ENCODE assay signal across 16 cellular contexts in genomic region chrX:9257718-9258117, GRCh38.
"Had no signal": no experiment of that assay in that cellular context is flagged by ENCODE, and none has a peak within 500 bp of the region (broad histone marks: within the 10 kb centered on the region; RNA-seq: fewer than 3 reads in every experiment).

No MANE protein-coding gene starts in this region.

- H3K27ac Mint-ChIP-seq: activated naive CD8-positive, alpha-beta T cell treated with anti-CD3 and anti-CD28 coated beads, Interleukin-2, amount 10 ng/mL, durations not matched to agents 7 days and 5 days; activated T-helper 17 cell treated with anti-CD3 and anti-CD28 coated beads, Interleukin-2, amount 50 U/mL, for 72 hours; naive thymus-derived CD4-positive, alpha-beta T cell; T-cell; WTC11 had no signal

- H3K27ac ChIP-seq: coronary artery, epithelial cell of prostate, gastroesophageal sphincter, left ventricle myocardium inferior, SJCRH30, transverse colon had no signal

- H3K4me3 ChIP-seq: coronary artery, gastroesophageal sphincter, left ventricle myocardium inferior, SJCRH30, transverse colon had no signal

- H3K36me3 ChIP-seq: gastroesophageal sphincter, left ventricle myocardium inferior, SJCRH30, transverse colon had no signal

- H3K36me3 Mint-ChIP-seq: T-cell had no signal

- H3K4me3 Mint-ChIP-seq: activated naive CD8-positive, alpha-beta T cell treated with anti-CD3 and anti-CD28 coated beads, Interleukin-2, amount 10 ng/mL, durations not matched to agents 7 days and 5 days; activated T-helper 17 cell treated with anti-CD3 and anti-CD28 coated beads, Interleukin-2, amount 50 U/mL, for 72 hours; naive thymus-derived CD4-positive, alpha-beta T cell; T-cell; WTC11 had no signal

- H3K27me3 Mint-ChIP-seq: activated naive CD8-positive, alpha-beta T cell treated with anti-CD3 and anti-CD28 coated beads, Interleukin-2, amount 10 ng/mL, durations not matched to agents 7 days and 5 days; activated T-helper 17 cell treated with anti-CD3 and anti-CD28 coated beads, Interleukin-2, amount 50 U/mL, for 72 hours; T-cell had no signal

- DNase-seq: activated naive CD8-positive, alpha-beta T cell treated with anti-CD3 and anti-CD28 coated beads, Interleukin-2, amount 10 ng/mL, durations not matched to agents 7 days and 5 days; amygdala; head of caudate nucleus; hypothalamus; left ventricle myocardium inferior; naive thymus-derived CD4-positive, alpha-beta T cell; SJCRH30; small intestine; T-cell; T1000; transverse colon had no signal

- H3K27me3 ChIP-seq: gastroesophageal sphincter, SJCRH30, transverse colon had no signal
